8 cellular contexts compared by ENCODE assay signal in genomic region chr13:43664700-43665191, GRCh38.
A peak's percentile ranks its signal among the peaks of the same experiment; 100 is the strongest.
DNase-seq lines count a peak whose midpoint lies in the region; ATAC-seq, FAIRE-seq and TF ChIP-seq lines count a peak whose summit lies in the region.

No MANE protein-coding gene starts in this region.

- intact Hi-C loops in right lobe of liver (cut with DNase I), result no loop called here
- intact Hi-C loops in HepG2 (cut with micrococcal nuclease; ENCODE audit: unreplicated experiment), result no loop called here
- intact Hi-C loops in activated CD8-positive, alpha-beta T cell treated with anti-CD3 and anti-CD28 coated beads for 36 hours (cut with micrococcal nuclease), result no loop called here

- no peak overlapping the region for H3K4me2 ChIP-seq in HepG2 (ENCODE audit: low read depth, low read length)

- H2AFZ ChIP-seq in HepG2 (ENCODE audit: low read length), result no peak overlapping the region

- H3K4me1 Mint-ChIP-seq in activated CD8-positive, alpha-beta T cell treated with anti-CD3 and anti-CD28 coated beads for 36 hours (ENCODE audit: low read depth), result peaks cover 9% of the 10 kb centered on the region

- TF ChIP-seq CTCF in right lobe of liver (IDR thresholded peaks at IDR 0.05), result no peak
- TF ChIP-seq CTCF in HepG2 (CRISPR knock-in tag; IDR thresholded peaks at IDR 0.05), result no peak
- TF ChIP-seq CTCF in activated CD8-positive, alpha-beta T cell treated with anti-CD3 and anti-CD28 coated beads for 36 hours (IDR thresholded peaks at IDR 0.05), result no peak

- H3K9me3 Mint-ChIP-seq in activated CD8-positive, alpha-beta T cell treated with anti-CD3 and anti-CD28 coated beads for 36 hours, result no peaks in the 10 kb centered on the region

- no peaks in the 10 kb centered on the region for H3K36me3 Mint-ChIP-seq in activated CD8-positive, alpha-beta T cell treated with anti-CD3 and anti-CD28 coated beads for 36 hours (ENCODE audit: low read depth)

- TF ChIP-seq RAD21 in HepG2 (CRISPR knock-in tag; IDR thresholded peaks at IDR 0.05), result no peak

- no TSS peak for BruUV-seq in HepG2 (replicated peaks; lab: Mats Ljungman, UMichigan)

- in situ Hi-C loops in HepG2 (cut with HindIII; ENCODE audit: extremely low pct_ligation_motif_present, low pct_unique_long_range_greater_than_20kb), result no loop called here

- no peaks in the 10 kb centered on the region for H3K79me2 ChIP-seq in HepG2 (ENCODE audit: insufficient read depth, low read length)

- H3K9ac ChIP-seq in HepG2 (ENCODE audit: insufficient read depth, low read depth, low read length), result no peak overlapping the region

- peaks cover 2% of the 10 kb centered on the region for H3K27me3 Mint-ChIP-seq in activated CD8-positive, alpha-beta T cell treated with anti-CD3 and anti-CD28 coated beads for 36 hours

- peak; percentile 30 to 60 (median 40) for ATAC-seq in right lobe of liver
- no peak for ATAC-seq in HepG2
- peak; percentile 60 for ATAC-seq in activated CD8-positive, alpha-beta T cell treated with anti-CD3 and anti-CD28 coated beads for 36 hours
- no peak for ATAC-seq in HG03025 (IDR thresholded peaks at IDR 0.05; ENCODE audit: low FRiP score, unreplicated experiment)
- ATAC-seq in GM19395 (IDR thresholded peaks at IDR 0.05; ENCODE audit: unreplicated experiment), result no peak

- CTCF ChIA-PET in HepG2 (lab: Yijun Ruan, JAX; ENCODE audit: low intra/inter-chr PET ratio, low total read pairs), result no interaction called here
- CTCF ChIA-PET in activated CD8-positive, alpha-beta T cell treated with anti-CD3 and anti-CD28 coated beads for 36 hours (lab: Charles Lee), result no interaction called here

- no peak overlapping the region for H3K27ac ChIP-seq in right lobe of liver
- no peak overlapping the region for H3K27ac ChIP-seq in HepG2 (ENCODE audit: extremely low read length, insufficient read depth, low read length)

- POLR2A ChIA-PET in HepG2 (lab: Yijun Ruan, JAX), result no interaction called here
- POLR2A ChIA-PET in activated CD8-positive, alpha-beta T cell treated with anti-CD3 and anti-CD28 coated beads for 36 hours (lab: Charles Lee), result no interaction called here

- no peaks in the 10 kb centered on the region for H3K36me3 ChIP-seq in right lobe of liver
- H3K36me3 ChIP-seq in HepG2 (replicated peaks in 1 of 2; ENCODE audit: control insufficient read depth in 1 of 2, insufficient read depth in 2 of 2, low read length in 2 of 2), result no peaks in the 10 kb centered on the region

- DNase-seq in right lobe of liver, result no peak
- DNase-seq in HepG2 (ENCODE audit: low spot score), result no peak
- peak; percentile 10 for DNase-seq in activated CD8-positive, alpha-beta T cell treated with anti-CD3 and anti-CD28 coated beads for 36 hours
- DNase-seq in iris pigment epithelial cell (ENCODE audit: low read depth), result peak; percentile 86
- DNase-seq in DMS79 (lab: John Stamatoyannopoulos, UW), result no peak
- no peak for DNase-seq in T-helper 9 cell

- H3K9me3 ChIP-seq in right lobe of liver, result no peaks in the 10 kb centered on the region
- H3K9me3 ChIP-seq in HepG2 (ENCODE audit: low read length), result no peaks in the 10 kb centered on the region

- TF ChIP-seq EP300 in HepG2 (IDR thresholded peaks at IDR 0.05; ENCODE audit: low read depth in 2 of 2, low read length in 2 of 2), result no peak
- no peak for TF ChIP-seq EP300 in HepG2 (CRISPR knock-in tag; IDR thresholded peaks at IDR 0.05; ENCODE audit: borderline replicate concordance)

- H3K4me3 ChIP-seq in right lobe of liver (no peak overlapping the region), HepG2 (replicated peaks in 1 of 3; ENCODE audit: insufficient read depth in 1 of 3, low read depth in 2 of 3, low read length in 3 of 3) (no peak overlapping the region)

- H4K20me1 ChIP-seq in HepG2 (ENCODE audit: insufficient read depth, low read length), result no peaks in the 10 kb centered on the region

- H3K4me3 Mint-ChIP-seq in activated CD8-positive, alpha-beta T cell treated with anti-CD3 and anti-CD28 coated beads for 36 hours, result no peak overlapping the region

- peaks cover 0 to 4% (median 0%) of the 10 kb centered on the region in 4 donors for H3K4me1 ChIP-seq in right lobe of liver
- H3K4me1 ChIP-seq in HepG2 (ENCODE audit: insufficient read depth, low read length), result no peaks in the 10 kb centered on the region

- H3K27ac Mint-ChIP-seq in activated CD8-positive, alpha-beta T cell treated with anti-CD3 and anti-CD28 coated beads for 36 hours, result no peak overlapping the region

- 11% methylated on average over 1 of the region's 1 CpG for whole genome bisulfite sequencing in right lobe of liver (ENCODE audit: insufficient coverage, low coverage, low lambda C conversion rate, missing lambda C conversion rate)
- 0% methylated on average over 1 of the region's 1 CpG for WGBS in HepG2 (ENCODE audit: low lambda C conversion rate)

- FAIRE-seq in HepG2 (lab: Jason Lieb, UNC), result no peak

- H3K27me3 ChIP-seq in right lobe of liver, result no peaks in the 10 kb centered on the region
- H3K27me3 ChIP-seq in HepG2 (ENCODE audit: control insufficient read depth in 1 of 2, insufficient read depth in 2 of 2, low read length in 2 of 2), result no peaks in the 10 kb centered on the region

- TF ChIP-seq POLR2A in right lobe of liver (IDR thresholded peaks at IDR 0.05) (no peak), HepG2 (IDR thresholded peaks at IDR 0.05; ENCODE audit: insufficient read depth in 1 of 2, low read depth in 2 of 2, low read length in 2 of 2) (no peak)

TF ChIP-seq in HepG2, 621 proteins besides CTCF, POLR2A, EP300 and RAD21:
- TF ChIP-seq HNF4A (CRISPR knock-in tag; IDR thresholded peaks at IDR 0.05), result no peak
- no peak for TF ChIP-seq CENPX (CRISPR knock-in tag; IDR thresholded peaks at IDR 0.05)
- no peak for TF ChIP-seq ZNF772 (CRISPR knock-in tag; IDR thresholded peaks at IDR 0.05)
- no peak for TF ChIP-seq ZNF703 (CRISPR knock-in tag; IDR thresholded peaks at IDR 0.05; ENCODE audit: borderline replicate concordance)
- no peak for TF ChIP-seq ZNF770 (CRISPR knock-in tag; IDR thresholded peaks at IDR 0.05)
- no peak for TF ChIP-seq CC2D1A (CRISPR knock-in tag; IDR thresholded peaks at IDR 0.05)
- no peak for TF ChIP-seq MLX (CRISPR knock-in tag; IDR thresholded peaks at IDR 0.05)
- no peak for TF ChIP-seq NFIC (IDR thresholded peaks at IDR 0.05; ENCODE audit: low read length)
- TF ChIP-seq CSRNP1 (CRISPR knock-in tag; IDR thresholded peaks at IDR 0.05), result no peak
- no peak for TF ChIP-seq HOXA3 (CRISPR knock-in tag; IDR thresholded peaks at IDR 0.05)
- TF ChIP-seq ZNF570 (CRISPR knock-in tag; IDR thresholded peaks at IDR 0.05; ENCODE audit: borderline replicate concordance), result no peak
- TF ChIP-seq IRF1 (CRISPR knock-in tag; IDR thresholded peaks at IDR 0.05; ENCODE audit: low read depth), result no peak
- TF ChIP-seq DNMT3B (CRISPR knock-in tag; conservative IDR thresholded peaks at IDR 0.05), result no peak
- TF ChIP-seq ZSCAN30 (CRISPR knock-in tag; IDR thresholded peaks at IDR 0.05), result no peak
- TF ChIP-seq ZNF44 (CRISPR knock-in tag; IDR thresholded peaks at IDR 0.05), result no peak
- no peak for TF ChIP-seq PITX1 (CRISPR knock-in tag; IDR thresholded peaks at IDR 0.05)
- TF ChIP-seq AGO1 (IDR thresholded peaks at IDR 0.05; ENCODE audit: low read depth, low read length, poor library complexity, severe bottlenecking), result no peak

Comparison
In these comparisons a context has a peak if more than half of its experiments do, and no peak if none do; other contexts are left out.
1. ATAC-seq: peak in right lobe of liver (4 of 4) and activated CD8-positive, alpha-beta T cell treated with anti-CD3 and anti-CD28 coated beads for 36 hours (single experiment); none in HepG2 (single experiment), HG03025 (single experiment) and GM19395 (single experiment).
2. DNase-seq: peak in activated CD8-positive, alpha-beta T cell treated with anti-CD3 and anti-CD28 coated beads for 36 hours (single experiment) and iris pigment epithelial cell (single experiment); none in right lobe of liver (0 of 3), HepG2 (single experiment), DMS79 (single experiment) and T-helper 9 cell (single experiment).